ENCODE assay signal across 8 cellular contexts in genomic region chr10:84328303-84329093, GRCh38. TPM values are rescaled to one million over a fixed set of nuclear protein-coding genes. Genes with fewer than 3 reads are reported as not detected.
DNase-seq lines count a peak whose midpoint lies in the region; ATAC-seq lines count a peak whose summit lies in the region.

TSS of gene CCSER2 (plus strand) at chr10:84328589. CDS start at chr10:84371053, 42,464 bp downstream.

- H3K79me1 ChIP-seq in mesenchymal stem cell (replicated peaks; ENCODE audit: low read length, poor library complexity, severe bottlenecking): peaks cover 2% of the 10 kb centered on the region

- peak within 1 kb of the TSS; percentile 90 for H3K4me3 ChIP-seq in CD8-positive, alpha-beta memory T cell (ENCODE audit: low read length)
- H3K4me3 ChIP-seq in effector memory CD4-positive, alpha-beta T cell (ENCODE audit: insufficient read depth, low read depth, low read length, poor library complexity, severe bottlenecking): peak within 1 kb of the TSS; percentile 69
- H3K4me3 ChIP-seq in mesenchymal stem cell (ENCODE audit: insufficient read depth in 1 of 2, low read depth in 1 of 2, low read length in 2 of 2): peak within 1 kb of the TSS; percentile 93 to 98

- H3K27ac Mint-ChIP-seq in CD8-positive, alpha-beta memory T cell: peak within 1 kb of the TSS; percentile 99 to 100 (median 99)

- H3K9ac ChIP-seq in mesenchymal stem cell (ENCODE audit: low read length): peak within 1 kb of the TSS; percentile 98

- ATAC-seq in GM19372 (IDR thresholded peaks at IDR 0.05; ENCODE audit: low read depth, unreplicated experiment): peak; percentile 56
- peak; percentile 66 for ATAC-seq in HG03521 (IDR thresholded peaks at IDR 0.05; ENCODE audit: unreplicated experiment)

- H4K8ac ChIP-seq in mesenchymal stem cell (ENCODE audit: low read length): peak within 1 kb of the TSS; percentile 90

- peak within 1 kb of the TSS in 1 of 2 experiments; percentile 86 for H3K14ac ChIP-seq in mesenchymal stem cell (ENCODE audit: low read length in 2 of 2)

- H2AFZ ChIP-seq in mesenchymal stem cell (ENCODE audit: low read depth, low read length): peak within 1 kb of the TSS; percentile 91

- peak; percentile 90 to 93 (median 93) for DNase-seq in CD8-positive, alpha-beta memory T cell
- peak; percentile 96 for DNase-seq in NK-92 treated with Interleukin-12 subunit alpha and Interleukin-12 subunit beta, amount 100 ng/mL, for 24 hours (lab: John Stamatoyannopoulos, UW)
- DNase-seq in activated CD8-positive, alpha-beta memory T cell treated with anti-CD3 and anti-CD28 coated beads for 4 hours (ENCODE audit: low read depth in 2 of 2): peak; percentile 82 to 90
- peak; percentile 81 to 91 (median 91) for DNase-seq in effector memory CD4-positive, alpha-beta T cell
- peak; percentile 94 for DNase-seq in mesenchymal stem cell
- DNase-seq in stimulated activated CD8-positive, alpha-beta memory T cell treated with anti-CD3 and anti-CD28 coated beads, Interleukin-12 subunit alpha, Interleukin-12 subunit beta, amount 100 ng/mL, for 24 hours (ENCODE audit: extremely low read depth): peak; percentile 92

- H2AK5ac ChIP-seq in mesenchymal stem cell (ENCODE audit: low read length, severe bottlenecking): peak within 1 kb of the TSS; percentile 46

- H3K27me3 Mint-ChIP-seq in CD8-positive, alpha-beta memory T cell: no peaks in the 10 kb centered on the region

- H2BK120ac ChIP-seq in mesenchymal stem cell (ENCODE audit: low read depth, low read length): peak within 1 kb of the TSS; percentile 89

- under 1% methylated on average over 56 of the region's 105 CpGs for WGBS in mesenchymal stem cell

- H3K4ac ChIP-seq in mesenchymal stem cell (ENCODE audit: low read depth in 1 of 2, low read length in 2 of 2): peak within 1 kb of the TSS in 1 of 2 experiments; percentile 13

- no peaks in the 10 kb centered on the region for H3K9me3 Mint-ChIP-seq in CD8-positive, alpha-beta memory T cell

- peaks cover 35 to 37% (median 36%) of the 10 kb centered on the region in 3 donors for H3K4me1 Mint-ChIP-seq in CD8-positive, alpha-beta memory T cell

- no peaks in the 10 kb centered on the region for H3K36me3 ChIP-seq in CD8-positive, alpha-beta memory T cell (ENCODE audit: insufficient read depth, low read length)
- H3K36me3 ChIP-seq in effector memory CD4-positive, alpha-beta T cell (ENCODE audit: control insufficient read depth, insufficient read depth, low read length): no peaks in the 10 kb centered on the region
- no peaks in the 10 kb centered on the region for H3K36me3 ChIP-seq in mesenchymal stem cell (ENCODE audit: control insufficient read depth in 1 of 2, insufficient read depth in 2 of 2, low read depth in 1 of 2, low read length in 2 of 2)

- H2BK15ac ChIP-seq in mesenchymal stem cell (ENCODE audit: low read depth, poor library complexity, severe bottlenecking): peak within 1 kb of the TSS; percentile 94

- peak within 1 kb of the TSS in 1 of 2 experiments; percentile 89 for H3K23ac ChIP-seq in mesenchymal stem cell (ENCODE audit: low read length in 2 of 2)

- peaks cover 0 to 23% (median 3%) of the 10 kb centered on the region in 3 donors for H3K36me3 Mint-ChIP-seq in CD8-positive, alpha-beta memory T cell

- H3K9me3 ChIP-seq in CD8-positive, alpha-beta memory T cell (ENCODE audit: low read length): no peaks in the 10 kb centered on the region
- H3K9me3 ChIP-seq in effector memory CD4-positive, alpha-beta T cell (ENCODE audit: control insufficient read depth, low read length): no peaks in the 10 kb centered on the region
- no peaks in the 10 kb centered on the region for H3K9me3 ChIP-seq in mesenchymal stem cell (ENCODE audit: control insufficient read depth, low read length)

- peak within 1 kb of the TSS; percentile 94 to 97 (median 97) for H3K4me3 Mint-ChIP-seq in CD8-positive, alpha-beta memory T cell

- H2BK5ac ChIP-seq in mesenchymal stem cell (ENCODE audit: low read depth, low read length, poor library complexity, severe bottlenecking): peak within 1 kb of the TSS; percentile 61

- H3K27me3 ChIP-seq in CD8-positive, alpha-beta memory T cell (ENCODE audit: insufficient read depth, low read length, poor library complexity, severe bottlenecking): no peaks in the 10 kb centered on the region
- no peaks in the 10 kb centered on the region for H3K27me3 ChIP-seq in effector memory CD4-positive, alpha-beta T cell (replicated peaks; ENCODE audit: control insufficient read depth, insufficient read depth, low read length, poor library complexity, severe bottlenecking)
- no peaks in the 10 kb centered on the region for H3K27me3 ChIP-seq in mesenchymal stem cell (ENCODE audit: control insufficient read depth in 1 of 2, insufficient read depth in 1 of 2, low read length in 2 of 2)

- POLR2A ChIA-PET in CD8-positive, alpha-beta memory T cell (lab: Charles Lee): interaction anchor here (0.9 to 1.2 kb wide), 3 partner anchors 9 to 189 kb away, joined by 3 read pairs; partner anchors contain the start of gene GHITM

- CTCF ChIA-PET in CD8-positive, alpha-beta memory T cell (lab: Charles Lee): interaction anchor here (1.6 to 3.2 kb wide), 2 partner anchors 23 to 189 kb away, joined by 3 to 18 read pairs; partner anchors contain the start of gene GHITM

- peak within 1 kb of the TSS; percentile 96 for H4K91ac ChIP-seq in mesenchymal stem cell (ENCODE audit: low read length)

- peak within 1 kb of the TSS; percentile 46 to 75 for H2BK12ac ChIP-seq in mesenchymal stem cell (ENCODE audit: low read length in 2 of 2)

- H3K18ac ChIP-seq in mesenchymal stem cell (ENCODE audit: low read depth in 1 of 2, low read length in 2 of 2): peak within 1 kb of the TSS; percentile 93 to 94

- peak within 1 kb of the TSS; percentile 41 for H3K4me2 ChIP-seq in mesenchymal stem cell (ENCODE audit: low read length, poor library complexity, severe bottlenecking)

- peak within 1 kb of the TSS; percentile 87 for H3K27ac ChIP-seq in CD8-positive, alpha-beta memory T cell (ENCODE audit: low read depth, low read length)
- peak within 1 kb of the TSS; percentile 99 for H3K27ac ChIP-seq in effector memory CD4-positive, alpha-beta T cell (ENCODE audit: insufficient read depth, low read length, poor library complexity, severe bottlenecking)
- peak within 1 kb of the TSS; percentile 34 for H3K27ac ChIP-seq in mesenchymal stem cell (ENCODE audit: low read length, poor library complexity, severe bottlenecking)

- H3K4me1 ChIP-seq in CD8-positive, alpha-beta memory T cell (ENCODE audit: insufficient read depth, low read length): peaks cover 24% of the 10 kb centered on the region
- peaks cover 23% of the 10 kb centered on the region for H3K4me1 ChIP-seq in effector memory CD4-positive, alpha-beta T cell (ENCODE audit: control insufficient read depth, insufficient read depth, low read length, poor library complexity, severe bottlenecking)
- H3K4me1 ChIP-seq in mesenchymal stem cell (ENCODE audit: control insufficient read depth, insufficient read depth, low read depth, low read length): peaks cover 4% of the 10 kb centered on the region

RNA-seq across cellular contexts. Expression of gene CCSER2, which starts in this region (rescaled TPM):
- total RNA-seq in CD8-positive, alpha-beta memory T cell: 10 to 100 TPM; 62.6 to 74.5 TPM
- 114 TPM for polyA plus RNA-seq in CD8-positive, alpha-beta memory T cell
- 58.4 TPM for polyA plus RNA-seq in mesenchymal stem cell (2013, experiment 1 of 2)
- 56.6 TPM for polyA plus RNA-seq in mesenchymal stem cell (2013, experiment 2 of 2)

Comparison
In these comparisons a context has a peak if more than half of its experiments do, and no peak if none do; other contexts are left out.
1. Peak in every context shown above with its lines: DNase-seq, ATAC-seq, H3K4me3 ChIP-seq and H3K27ac ChIP-seq.
2. H3K27ac ChIP-seq: peak in every context shown above with its lines; median percentile 99 in effector memory CD4-positive, alpha-beta T cell; 87 in CD8-positive, alpha-beta memory T cell; 34 in mesenchymal stem cell.